Comparison of ENCODE assay signal across 9 cellular contexts in genomic region chr11:114197799-114198500, GRCh38.
A peak's percentile ranks its signal among the peaks of the same experiment; 100 is the strongest.
DNase-seq lines count a peak whose midpoint lies in the region; ATAC-seq and TF ChIP-seq lines count a peak whose summit lies in the region.
"Had no signal": no experiment of that assay in that cellular context is flagged by ENCODE, and none has a peak within 500 bp of the region (broad histone marks: within the 10 kb centered on the region; RNA-seq: fewer than 3 reads in every experiment).

No MANE protein-coding gene starts in this region.

- H3K27ac ChIP-seq in cingulate gyrus (ENCODE audit: low read depth, low read length), result peak overlapping the region; percentile 57
- peak overlapping the region; percentile 37 for H3K27ac ChIP-seq in temporal lobe (ENCODE audit: low read depth, low read length)

- H3K4me3 ChIP-seq in LNCaP clone FGC (ENCODE audit: low read depth, low read length) (no peak overlapping the region), lower leg skin (ENCODE audit: low read depth, poor library complexity, severe bottlenecking) (no peak overlapping the region)

- WGBS in lower leg skin, 2 donors, result 13 to 24% methylated on average over 10 of the region's 10 CpGs

- TF ChIP-seq CTCF in LNCaP clone FGC (IDR thresholded peaks at IDR 0.05; ENCODE audit: control insufficient read depth, extremely low read depth, insufficient read depth) (no peak), lower leg skin (IDR thresholded peaks at IDR 0.05) (no peak)

- intact Hi-C loops in lower leg skin (cut with DNase I; ENCODE audit: low total_unique reads), result no loop called here

- no peak for TF ChIP-seq POLR2A in lower leg skin (IDR thresholded peaks at IDR 0.05)

- DNase-seq in LNCaP clone FGC (ENCODE audit: low read depth) (peak; percentile 97), lower leg skin (ENCODE audit: low spot score in 2 of 2) (peak; percentile 70 to 93), KG1 (lab: John Stamatoyannopoulos, UW) (no peak), NCI-H2171 treated with DMSO at 0.1 percent for 48 hours (lab: John Stamatoyannopoulos, UW) (no peak)
- DNase-seq: activated CD4-positive, alpha-beta T cell treated with anti-CD3 and anti-CD28 coated beads, Interleukin-2, amount 10 ng/mL, durations not matched to agents 24 days and 14 days had no signal

- ATAC-seq in GM19035 (IDR thresholded peaks at IDR 0.05; ENCODE audit: unreplicated experiment), result no peak
- no peak for ATAC-seq in HG02884 (IDR thresholded peaks at IDR 0.05; ENCODE audit: unreplicated experiment)

Comparison
In these comparisons a context has a peak if more than half of its experiments do, and no peak if none do; other contexts are left out.
1. DNase-seq: peak in LNCaP clone FGC (single experiment) and lower leg skin (2 of 2); none in KG1 (single experiment) and NCI-H2171 treated with DMSO at 0.1 percent for 48 hours (single experiment).